1 cellular context compared by ENCODE assay signal in the genomic region with DNA sequence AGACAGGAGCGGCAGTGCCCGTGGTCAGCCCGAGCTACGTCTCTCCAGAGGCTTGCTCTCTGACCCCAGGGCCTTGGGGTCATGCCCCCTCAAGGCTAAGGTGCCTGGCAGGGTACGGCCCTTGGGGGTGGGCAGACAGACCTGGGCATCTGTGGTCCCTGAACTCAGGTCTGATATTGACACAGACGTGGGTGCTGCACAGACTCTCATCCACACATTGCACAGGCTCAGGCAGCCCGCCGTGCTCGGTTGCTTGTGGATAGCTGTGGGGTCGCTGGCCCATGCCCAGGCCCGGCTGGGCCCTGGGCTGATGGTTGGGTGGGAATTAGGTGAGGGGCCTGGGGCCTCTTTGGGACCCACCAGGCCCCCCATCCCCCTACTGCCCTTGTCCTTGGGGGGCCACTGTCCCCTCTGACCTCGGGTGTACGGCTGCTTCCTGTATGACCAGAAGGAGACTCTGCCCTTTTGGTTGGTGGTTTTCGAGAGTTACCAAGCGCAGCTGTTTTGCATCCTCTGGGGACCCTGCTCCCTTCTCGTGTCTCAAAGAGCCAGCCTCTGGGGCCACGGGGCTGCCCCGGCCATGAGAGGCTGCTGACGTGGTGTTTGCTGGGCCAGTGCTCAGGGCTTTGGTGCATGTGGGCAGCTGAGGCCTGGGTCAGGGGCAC.
A peak's percentile ranks its signal among the peaks of the same experiment; 100 is the strongest.
TF ChIP-seq lines count a peak whose summit lies in the region.

No MANE protein-coding gene starts in this region.

TF ChIP-seq in GM12878, 131 proteins besides CTCF, POLR2A, EP300 and RAD21 (continued from another document and continues in another):
- TF ChIP-seq, protein P1, sequence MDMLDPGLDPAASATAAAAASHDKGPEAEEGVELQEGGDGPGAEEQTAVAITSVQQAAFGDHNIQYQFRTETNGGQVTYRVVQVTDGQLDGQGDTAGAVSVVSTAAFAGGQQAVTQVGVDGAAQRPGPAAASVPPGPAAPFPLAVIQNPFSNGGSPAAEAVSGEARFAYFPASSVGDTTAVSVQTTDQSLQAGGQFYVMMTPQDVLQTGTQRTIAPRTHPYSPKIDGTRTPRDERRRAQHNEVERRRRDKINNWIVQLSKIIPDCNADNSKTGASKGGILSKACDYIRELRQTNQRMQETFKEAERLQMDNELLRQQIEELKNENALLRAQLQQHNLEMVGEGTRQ (IDR thresholded peaks at IDR 0.05; ENCODE audit: borderline replicate concordance, low read depth, low read length), result no peak
- TF ChIP-seq ASH2L (IDR thresholded peaks at IDR 0.05; ENCODE audit: borderline replicate concordance, low read depth), result no peak
- no peak for TF ChIP-seq ATF3 (IDR thresholded peaks at IDR 0.05; ENCODE audit: borderline replicate concordance, extremely low read depth, low read depth, low read length)
- TF ChIP-seq CBX3 (IDR thresholded peaks at IDR 0.05; ENCODE audit: borderline replicate concordance, low read depth), result no peak
- TF ChIP-seq JUND (IDR thresholded peaks at IDR 0.05; ENCODE audit: low read depth, low read length), result no peak
- TF ChIP-seq RELB (IDR thresholded peaks at IDR 0.05; ENCODE audit: low read depth), result no peak; the same call in 1 of the 2 replicates
- TF ChIP-seq MTA3 (IDR thresholded peaks at IDR 0.05; ENCODE audit: borderline replicate concordance, low read length), result no peak
- peak; percentile 55; the same call in 1 of the 2 replicates for TF ChIP-seq IKZF1 (conservative IDR thresholded peaks at IDR 0.05)
- TF ChIP-seq ZNF207 (IDR thresholded peaks at IDR 0.05; ENCODE audit: borderline replicate concordance), result no peak
- 0 out of 2 replicates have a peak, but pooled peaks have one; percentile 22 for TF ChIP-seq HCFC1 (IDR thresholded peaks at IDR 0.05; ENCODE audit: low read length)
- peak; percentile 78; the same call in 1 of the 2 replicates for TF ChIP-seq NR2C1 (IDR thresholded peaks at IDR 0.05)
- peak in 1 of 2 experiments; percentile 19; a peak in 2 of 4 replicates for TF ChIP-seq IKZF2 (IDR thresholded peaks at IDR 0.05)
- no peak for TF ChIP-seq STAT3 (IDR thresholded peaks at IDR 0.05; ENCODE audit: low read depth, low read length)
- no peak for TF ChIP-seq ZNF384 (IDR thresholded peaks at IDR 0.05; ENCODE audit: borderline replicate concordance, low read depth, low read length)
- no peak for TF ChIP-seq CBX5 (IDR thresholded peaks at IDR 0.05; ENCODE audit: low read depth)
- TF ChIP-seq USF1 (IDR thresholded peaks at IDR 0.05; ENCODE audit: borderline replicate concordance, extremely low read length, insufficient read depth, low read depth, low read length), result no peak
- TF ChIP-seq, protein P2, sequence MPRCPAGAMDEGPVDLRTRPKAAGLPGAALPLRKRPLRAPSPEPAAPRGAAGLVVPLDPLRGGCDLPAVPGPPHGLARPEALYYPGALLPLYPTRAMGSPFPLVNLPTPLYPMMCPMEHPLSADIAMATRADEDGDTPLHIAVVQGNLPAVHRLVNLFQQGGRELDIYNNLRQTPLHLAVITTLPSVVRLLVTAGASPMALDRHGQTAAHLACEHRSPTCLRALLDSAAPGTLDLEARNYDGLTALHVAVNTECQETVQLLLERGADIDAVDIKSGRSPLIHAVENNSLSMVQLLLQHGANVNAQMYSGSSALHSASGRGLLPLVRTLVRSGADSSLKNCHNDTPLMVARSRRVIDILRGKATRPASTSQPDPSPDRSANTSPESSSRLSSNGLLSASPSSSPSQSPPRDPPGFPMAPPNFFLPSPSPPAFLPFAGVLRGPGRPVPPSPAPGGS (IDR thresholded peaks at IDR 0.05; ENCODE audit: borderline replicate concordance, insufficient read depth, low read depth, low read length, poor library complexity, severe bottlenecking), result no peak
- TF ChIP-seq TCF3 (IDR thresholded peaks at IDR 0.05; ENCODE audit: borderline replicate concordance, insufficient read depth, low read depth, low read length), result no peak
- TF ChIP-seq EZH2 (IDR thresholded peaks at IDR 0.05; ENCODE audit: borderline replicate concordance, control insufficient read depth, low read depth, low read length), result no peak
- no peak for TF ChIP-seq IRF3 (IDR thresholded peaks at IDR 0.05)
- peak; percentile 43; the same call in 1 of the 2 replicates for TF ChIP-seq MXI1 (IDR thresholded peaks at IDR 0.05; ENCODE audit: low read depth, low read length)
- no peak for TF ChIP-seq FOXK2 (IDR thresholded peaks at IDR 0.05)
- no peak for TF ChIP-seq RBBP5 (conservative IDR thresholded peaks at IDR 0.05)
- TF ChIP-seq MYB (IDR thresholded peaks at IDR 0.05; ENCODE audit: borderline replicate concordance, low read depth, low read length), result no peak
- no peak for TF ChIP-seq CHD1 (IDR thresholded peaks at IDR 0.05; ENCODE audit: low read depth, low read length)
- TF ChIP-seq RFX5 (IDR thresholded peaks at IDR 0.05; ENCODE audit: low read depth, low read length), result no peak
- no peak for TF ChIP-seq TCF7 (IDR thresholded peaks at IDR 0.05; ENCODE audit: borderline replicate concordance)
- TF ChIP-seq PML (IDR thresholded peaks at IDR 0.05; ENCODE audit: low read length), result no peak
- TF ChIP-seq TBL1XR1 (IDR thresholded peaks at IDR 0.05; ENCODE audit: low read depth, low read length), result no peak
- TF ChIP-seq IRF4 (IDR thresholded peaks at IDR 0.05; ENCODE audit: low read depth, low read length), result no peak
- TF ChIP-seq POLR2AphosphoS2 (IDR thresholded peaks at IDR 0.05; ENCODE audit: low read depth, low read length), result no peak
- TF ChIP-seq FOXM1 (IDR thresholded peaks at IDR 0.05; ENCODE audit: low read depth, low read length), result no peak
- no peak for TF ChIP-seq RB1 (IDR thresholded peaks at IDR 0.05; ENCODE audit: borderline replicate concordance)
- peak; percentile 59 to 69; a peak in 3 of 4 replicates for TF ChIP-seq BHLHE40 (IDR thresholded peaks at IDR 0.05; ENCODE audit: borderline replicate concordance in 1 of 2, low read depth in 2 of 2, low read length in 1 of 2)
- no peak for TF ChIP-seq HDGF (IDR thresholded peaks at IDR 0.05)
- TF ChIP-seq MEF2B (IDR thresholded peaks at IDR 0.05; ENCODE audit: partially characterized antibody, poor library complexity, severe bottlenecking), result peak; percentile 92
- TF ChIP-seq, protein P3, sequence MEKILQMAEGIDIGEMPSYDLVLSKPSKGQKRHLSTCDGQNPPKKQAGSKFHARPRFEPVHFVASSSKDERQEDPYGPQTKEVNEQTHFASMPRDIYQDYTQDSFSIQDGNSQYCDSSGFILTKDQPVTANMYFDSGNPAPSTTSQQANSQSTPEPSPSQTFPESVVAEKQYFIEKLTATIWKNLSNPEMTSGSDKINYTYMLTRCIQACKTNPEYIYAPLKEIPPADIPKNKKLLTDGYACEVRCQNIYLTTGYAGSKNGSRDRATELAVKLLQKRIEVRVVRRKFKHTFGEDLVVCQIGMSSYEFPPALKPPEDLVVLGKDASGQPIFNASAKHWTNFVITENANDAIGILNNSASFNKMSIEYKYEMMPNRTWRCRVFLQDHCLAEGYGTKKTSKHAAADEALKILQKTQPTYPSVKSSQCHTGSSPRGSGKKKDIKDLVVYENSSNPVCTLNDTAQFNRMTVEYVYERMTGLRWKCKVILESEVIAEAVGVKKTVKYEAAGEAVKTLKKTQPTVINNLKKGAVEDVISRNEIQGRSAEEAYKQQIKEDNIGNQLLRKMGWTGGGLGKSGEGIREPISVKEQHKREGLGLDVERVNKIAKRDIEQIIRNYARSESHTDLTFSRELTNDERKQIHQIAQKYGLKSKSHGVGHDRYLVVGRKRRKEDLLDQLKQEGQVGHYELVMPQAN (conservative IDR thresholded peaks at IDR 0.05), result no peak
- TF ChIP-seq ZNF24 (IDR thresholded peaks at IDR 0.05), result no peak
- TF ChIP-seq, protein P4, sequence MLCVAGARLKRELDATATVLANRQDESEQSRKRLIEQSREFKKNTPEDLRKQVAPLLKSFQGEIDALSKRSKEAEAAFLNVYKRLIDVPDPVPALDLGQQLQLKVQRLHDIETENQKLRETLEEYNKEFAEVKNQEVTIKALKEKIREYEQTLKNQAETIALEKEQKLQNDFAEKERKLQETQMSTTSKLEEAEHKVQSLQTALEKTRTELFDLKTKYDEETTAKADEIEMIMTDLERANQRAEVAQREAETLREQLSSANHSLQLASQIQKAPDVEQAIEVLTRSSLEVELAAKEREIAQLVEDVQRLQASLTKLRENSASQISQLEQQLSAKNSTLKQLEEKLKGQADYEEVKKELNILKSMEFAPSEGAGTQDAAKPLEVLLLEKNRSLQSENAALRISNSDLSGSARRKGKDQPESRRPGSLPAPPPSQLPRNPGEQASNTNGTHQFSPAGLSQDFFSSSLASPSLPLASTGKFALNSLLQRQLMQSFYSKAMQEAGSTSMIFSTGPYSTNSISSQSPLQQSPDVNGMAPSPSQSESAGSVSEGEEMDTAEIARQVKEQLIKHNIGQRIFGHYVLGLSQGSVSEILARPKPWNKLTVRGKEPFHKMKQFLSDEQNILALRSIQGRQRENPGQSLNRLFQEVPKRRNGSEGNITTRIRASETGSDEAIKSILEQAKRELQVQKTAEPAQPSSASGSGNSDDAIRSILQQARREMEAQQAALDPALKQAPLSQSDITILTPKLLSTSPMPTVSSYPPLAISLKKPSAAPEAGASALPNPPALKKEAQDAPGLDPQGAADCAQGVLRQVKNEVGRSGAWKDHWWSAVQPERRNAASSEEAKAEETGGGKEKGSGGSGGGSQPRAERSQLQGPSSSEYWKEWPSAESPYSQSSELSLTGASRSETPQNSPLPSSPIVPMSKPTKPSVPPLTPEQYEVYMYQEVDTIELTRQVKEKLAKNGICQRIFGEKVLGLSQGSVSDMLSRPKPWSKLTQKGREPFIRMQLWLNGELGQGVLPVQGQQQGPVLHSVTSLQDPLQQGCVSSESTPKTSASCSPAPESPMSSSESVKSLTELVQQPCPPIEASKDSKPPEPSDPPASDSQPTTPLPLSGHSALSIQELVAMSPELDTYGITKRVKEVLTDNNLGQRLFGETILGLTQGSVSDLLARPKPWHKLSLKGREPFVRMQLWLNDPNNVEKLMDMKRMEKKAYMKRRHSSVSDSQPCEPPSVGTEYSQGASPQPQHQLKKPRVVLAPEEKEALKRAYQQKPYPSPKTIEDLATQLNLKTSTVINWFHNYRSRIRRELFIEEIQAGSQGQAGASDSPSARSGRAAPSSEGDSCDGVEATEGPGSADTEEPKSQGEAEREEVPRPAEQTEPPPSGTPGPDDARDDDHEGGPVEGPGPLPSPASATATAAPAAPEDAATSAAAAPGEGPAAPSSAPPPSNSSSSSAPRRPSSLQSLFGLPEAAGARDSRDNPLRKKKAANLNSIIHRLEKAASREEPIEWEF (IDR thresholded peaks at IDR 0.05; ENCODE audit: insufficient replicate concordance, low read depth, low read length), result no peak
- TF ChIP-seq PAX5 (IDR thresholded peaks at IDR 0.05; ENCODE audit: borderline replicate concordance, low read depth, low read length), result peak; percentile 16; the same call in 1 of the 2 replicates
- TF ChIP-seq TAF1 (IDR thresholded peaks at IDR 0.05; ENCODE audit: borderline replicate concordance, low read depth, low read length), result no peak
- no peak for TF ChIP-seq KDM1A (IDR thresholded peaks at IDR 0.05; ENCODE audit: borderline replicate concordance)
- no peak for TF ChIP-seq TARDBP (IDR thresholded peaks at IDR 0.05; ENCODE audit: borderline replicate concordance)
- no peak for TF ChIP-seq SREBF2 (IDR thresholded peaks at IDR 0.05; ENCODE audit: low read length)
- TF ChIP-seq SMAD5 (IDR thresholded peaks at IDR 0.05; ENCODE audit: low read depth), result no peak
- no peak for TF ChIP-seq ETV6 (conservative IDR thresholded peaks at IDR 0.05 in 1 of 2, IDR thresholded peaks at IDR 0.05 in 1 of 2; ENCODE audit: borderline replicate concordance in 1 of 2, low read depth in 1 of 2)
- no peak for TF ChIP-seq BRCA1 (IDR thresholded peaks at IDR 0.05; ENCODE audit: low read depth, low read length)
- no peak for TF ChIP-seq NFXL1 (IDR thresholded peaks at IDR 0.05; ENCODE audit: borderline replicate concordance)
- peak; percentile 85 for TF ChIP-seq TCF12 (IDR thresholded peaks at IDR 0.05; ENCODE audit: low read depth, low read length)
- peak; percentile 98 for TF ChIP-seq NR2F1 (conservative IDR thresholded peaks at IDR 0.05)
- no peak for TF ChIP-seq MYC (IDR thresholded peaks at IDR 0.05; ENCODE audit: insufficient read depth, insufficient read length, insufficient replicate concordance, low read length, severe bottlenecking)
- no peak for TF ChIP-seq BCL11A (IDR thresholded peaks at IDR 0.05; ENCODE audit: low read depth, low read length)
- peak; percentile 66; the same call in 1 of the 2 replicates for TF ChIP-seq ESRRA (IDR thresholded peaks at IDR 0.05; ENCODE audit: low read length)
- TF ChIP-seq SMC3 (IDR thresholded peaks at IDR 0.05; ENCODE audit: borderline replicate concordance, low read length), result no peak
